ENCODE assay signal across 25 cellular contexts in the genomic region with DNA sequence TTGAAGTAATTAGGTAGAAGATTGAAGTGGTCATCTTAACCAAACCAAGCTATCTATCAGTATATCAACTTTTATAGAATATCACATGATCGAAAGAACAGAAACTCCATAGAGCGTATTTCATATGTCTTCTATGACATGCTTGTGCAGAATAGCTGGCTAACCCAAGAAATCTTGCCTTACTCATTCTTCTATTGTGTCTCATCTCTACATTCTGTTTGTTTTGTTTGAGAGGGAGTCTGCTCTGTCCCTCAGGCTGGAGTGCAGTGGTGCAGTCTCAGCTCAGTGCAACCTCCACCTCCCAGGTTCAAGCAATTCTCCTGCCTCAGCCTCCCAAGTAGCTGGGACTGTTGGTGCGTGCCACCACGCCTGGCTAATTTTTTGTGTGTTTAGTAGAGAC.
DNase-seq lines count a peak whose midpoint lies in the region; ATAC-seq lines count a peak whose summit lies in the region.
"Had no signal": no experiment of that assay in that cellular context is flagged by ENCODE, and none has a peak within 500 bp of the region (broad histone marks: within the 10 kb centered on the region; RNA-seq: fewer than 3 reads in every experiment).

No MANE protein-coding gene starts in this region.

- H3K4me3 Mint-ChIP-seq in T-helper 1 cell treated with Interleukin-12 subunit alpha and Interleukin-12 subunit beta and Interleukin-4 antibody, amounts not matched to agents 30 μg/mL and 1 μg/mL, for 36 hours, result peak overlapping the region; percentile 2
- H3K4me3 Mint-ChIP-seq in activated naive CD4-positive, alpha-beta T cell treated with anti-CD3 and anti-CD28 coated beads, Interleukin-2, amount 10 ng/mL, durations not matched to agents 7 days and 5 days, result no peak overlapping the region
- no peak overlapping the region for H3K4me3 Mint-ChIP-seq in activated naive CD8-positive, alpha-beta T cell treated with anti-CD3 and anti-CD28 coated beads, Interleukin-2, amount 50 U/mL, for 24 hours
- H3K4me3 Mint-ChIP-seq in stimulated activated memory B cell treated with anti-CD40 and anti-IgM and Interleukin-4, amounts not matched to agents 10 μg/mL and 1 μg/mL and 100 μg/mL, for 72 hours, result no peak overlapping the region
- H3K4me3 Mint-ChIP-seq: immature natural killer cell, memory B cell, neural crest cell had no signal

- H3K36me3 Mint-ChIP-seq in T-helper 1 cell treated with Interleukin-12 subunit alpha and Interleukin-12 subunit beta and Interleukin-4 antibody, amounts not matched to agents 30 μg/mL and 1 μg/mL, for 36 hours (ENCODE audit: low read depth), result peaks cover 30% of the 10 kb centered on the region
- H3K36me3 Mint-ChIP-seq in activated naive CD4-positive, alpha-beta T cell treated with anti-CD3 and anti-CD28 coated beads, Interleukin-2, amount 10 ng/mL, durations not matched to agents 7 days and 5 days, result peaks cover 51% of the 10 kb centered on the region
- peaks cover 10% of the 10 kb centered on the region for H3K36me3 Mint-ChIP-seq in activated naive CD8-positive, alpha-beta T cell treated with anti-CD3 and anti-CD28 coated beads, Interleukin-2, amount 50 U/mL, for 24 hours (ENCODE audit: low read depth)
- H3K36me3 Mint-ChIP-seq in stimulated activated memory B cell treated with anti-CD40 and anti-IgM and Interleukin-4, amounts not matched to agents 10 μg/mL and 1 μg/mL and 100 μg/mL, for 72 hours, result peaks cover 14% of the 10 kb centered on the region
- H3K36me3 Mint-ChIP-seq: immature natural killer cell had no signal

- CTCF ChIA-PET in activated naive CD4-positive, alpha-beta T cell treated with anti-CD3 and anti-CD28 coated beads, Interleukin-2, amount 10 ng/mL, durations not matched to agents 7 days and 5 days (lab: Charles Lee), result no interaction called here

- H3K27me3 Mint-ChIP-seq in T-helper 1 cell treated with Interleukin-12 subunit alpha and Interleukin-12 subunit beta and Interleukin-4 antibody, amounts not matched to agents 30 μg/mL and 1 μg/mL, for 36 hours (ENCODE audit: low read depth), result no peaks in the 10 kb centered on the region
- H3K27me3 Mint-ChIP-seq in activated naive CD4-positive, alpha-beta T cell treated with anti-CD3 and anti-CD28 coated beads, Interleukin-2, amount 10 ng/mL, durations not matched to agents 7 days and 5 days, result no peaks in the 10 kb centered on the region
- H3K27me3 Mint-ChIP-seq in activated naive CD8-positive, alpha-beta T cell treated with anti-CD3 and anti-CD28 coated beads, Interleukin-2, amount 50 U/mL, for 24 hours, result no peaks in the 10 kb centered on the region
- no peaks in the 10 kb centered on the region for H3K27me3 Mint-ChIP-seq in stimulated activated memory B cell treated with anti-CD40 and anti-IgM and Interleukin-4, amounts not matched to agents 10 μg/mL and 1 μg/mL and 100 μg/mL, for 72 hours
- H3K27me3 Mint-ChIP-seq: central memory CD8-positive, alpha-beta T cell; memory B cell had no signal

- no peak for DNase-seq in T-helper 1 cell
- no peak for DNase-seq in activated naive CD4-positive, alpha-beta T cell treated with anti-CD3 and anti-CD28 coated beads, Interleukin-2, amount 10 ng/mL, durations not matched to agents 7 days and 5 days
- no peak for DNase-seq in activated naive CD4-positive, alpha-beta T cell treated with Interleukin-2 at 50 U/mL for 16 hours
- DNase-seq in activated naive CD8-positive, alpha-beta T cell treated with anti-CD3 and anti-CD28 coated beads, Interleukin-2, amount 50 U/mL, for 24 hours, result no peak
- no peak for DNase-seq in stimulated activated naive CD8-positive, alpha-beta T cell treated with anti-CD3 and anti-CD28 coated beads, Interleukin-15, Interleukin-2, amounts not matched to agents 100 U/mL and 50 U/mL, for 24 hours
- DNase-seq: body of pancreas; C1 segment of cervical spinal cord; Calu3; erythroblast; immature natural killer cell; NCI-H1092; NCI-H1694; NCI-H446; NCI-H82; SHP77 treated with DMSO at 0.1 percent for 48 hours; small intestine; stimulated activated naive CD4-positive, alpha-beta T cell treated with Interleukin-2 at 50 U/mL for 16 hours; testis had no signal

- H3K27ac Mint-ChIP-seq in T-helper 1 cell treated with Interleukin-12 subunit alpha and Interleukin-12 subunit beta and Interleukin-4 antibody, amounts not matched to agents 30 μg/mL and 1 μg/mL, for 36 hours, result peak overlapping the region; percentile 1
- H3K27ac Mint-ChIP-seq in activated naive CD4-positive, alpha-beta T cell treated with anti-CD3 and anti-CD28 coated beads, Interleukin-2, amount 10 ng/mL, durations not matched to agents 7 days and 5 days, result peak overlapping the region; percentile 8
- peak overlapping the region; percentile 43 for H3K27ac Mint-ChIP-seq in activated naive CD8-positive, alpha-beta T cell treated with anti-CD3 and anti-CD28 coated beads, Interleukin-2, amount 50 U/mL, for 24 hours
- H3K27ac Mint-ChIP-seq in stimulated activated memory B cell treated with anti-CD40 and anti-IgM and Interleukin-4, amounts not matched to agents 10 μg/mL and 1 μg/mL and 100 μg/mL, for 72 hours, result no peak overlapping the region
- H3K27ac Mint-ChIP-seq: immature natural killer cell had no signal

- no peaks in the 10 kb centered on the region for H3K9me3 Mint-ChIP-seq in T-helper 1 cell treated with Interleukin-12 subunit alpha and Interleukin-12 subunit beta and Interleukin-4 antibody, amounts not matched to agents 30 μg/mL and 1 μg/mL, for 36 hours
- H3K9me3 Mint-ChIP-seq in activated naive CD4-positive, alpha-beta T cell treated with anti-CD3 and anti-CD28 coated beads, Interleukin-2, amount 10 ng/mL, durations not matched to agents 7 days and 5 days, result no peaks in the 10 kb centered on the region
- H3K9me3 Mint-ChIP-seq in activated naive CD8-positive, alpha-beta T cell treated with anti-CD3 and anti-CD28 coated beads, Interleukin-2, amount 50 U/mL, for 24 hours, result no peaks in the 10 kb centered on the region
- no peaks in the 10 kb centered on the region for H3K9me3 Mint-ChIP-seq in stimulated activated memory B cell treated with anti-CD40 and anti-IgM and Interleukin-4, amounts not matched to agents 10 μg/mL and 1 μg/mL and 100 μg/mL, for 72 hours
- H3K9me3 Mint-ChIP-seq: central memory CD8-positive, alpha-beta T cell; immature natural killer cell; memory B cell; neural crest cell had no signal

- ATAC-seq in activated naive CD8-positive, alpha-beta T cell treated with anti-CD3 and anti-CD28 coated beads, Interleukin-2, amount 50 U/mL, for 24 hours, result no peak
- ATAC-seq in stimulated activated naive CD8-positive, alpha-beta T cell treated with anti-CD3 and anti-CD28 coated beads, Interleukin-15, Interleukin-2, amounts not matched to agents 100 U/mL and 50 U/mL, for 24 hours, result peak; percentile 7
- no peak for ATAC-seq in GM18870 (IDR thresholded peaks at IDR 0.05; ENCODE audit: unreplicated experiment)
- no peak for ATAC-seq in stimulated activated memory B cell treated with anti-CD40 and anti-IgM and Interleukin-4, amounts not matched to agents 10 μg/mL and 1 μg/mL and 100 μg/mL, for 72 hours
- ATAC-seq: body of pancreas, left lobe of liver had no signal

- peaks cover 71% of the 10 kb centered on the region for H3K4me1 Mint-ChIP-seq in T-helper 1 cell treated with Interleukin-12 subunit alpha and Interleukin-12 subunit beta and Interleukin-4 antibody, amounts not matched to agents 30 μg/mL and 1 μg/mL, for 36 hours (ENCODE audit: low read depth)
- H3K4me1 Mint-ChIP-seq in activated naive CD4-positive, alpha-beta T cell treated with anti-CD3 and anti-CD28 coated beads, Interleukin-2, amount 10 ng/mL, durations not matched to agents 7 days and 5 days, result peaks cover 95% of the 10 kb centered on the region
- peaks cover 95% of the 10 kb centered on the region for H3K4me1 Mint-ChIP-seq in activated naive CD8-positive, alpha-beta T cell treated with anti-CD3 and anti-CD28 coated beads, Interleukin-2, amount 50 U/mL, for 24 hours
- H3K4me1 Mint-ChIP-seq in stimulated activated memory B cell treated with anti-CD40 and anti-IgM and Interleukin-4, amounts not matched to agents 10 μg/mL and 1 μg/mL and 100 μg/mL, for 72 hours, result peaks cover 76% of the 10 kb centered on the region
